19 cellular contexts compared by ENCODE assay signal in genomic region chr12:115355301-115355700, GRCh38.
DNase-seq lines count a peak whose midpoint lies in the region; ATAC-seq, FAIRE-seq and TF ChIP-seq lines count a peak whose summit lies in the region.
"Had no signal": no experiment of that assay in that cellular context is flagged by ENCODE, and none has a peak within 500 bp of the region (broad histone marks: within the 10 kb centered on the region; RNA-seq: fewer than 3 reads in every experiment).

No MANE protein-coding gene starts in this region.

- no peak for TF ChIP-seq POLR2A in A549 (IDR thresholded peaks at IDR 0.05; ENCODE audit: low read length)
- no peak for TF ChIP-seq POLR2A in prostate gland (IDR thresholded peaks at IDR 0.05)

- no peak for TF ChIP-seq RAD21 in A549 (conservative IDR thresholded peaks at IDR 0.05 in 1 of 2, IDR thresholded peaks at IDR 0.05 in 1 of 2)

- peak overlapping the region; percentile 100 for H3K27ac Mint-ChIP-seq in HFFc6
- H3K27ac Mint-ChIP-seq in activated naive CD8-positive, alpha-beta T cell treated with anti-CD3 and anti-CD28 coated beads for 36 hours = no peak overlapping the region

- H3K4me3 Mint-ChIP-seq in HFFc6 = peak overlapping the region; percentile 96
- H3K4me3 Mint-ChIP-seq in activated naive CD8-positive, alpha-beta T cell treated with anti-CD3 and anti-CD28 coated beads for 36 hours = no peak overlapping the region

- no peak for TF ChIP-seq EP300 in A549 (IDR thresholded peaks at IDR 0.05)

- FAIRE-seq in A549 (lab: Jason Lieb, UNC) = peak; percentile 32
- FAIRE-seq: A204.1, HTR-8/SVneo had no signal

- intact Hi-C loops in prostate gland (cut with DNase I) = no loop called here

- H3K27me3 Mint-ChIP-seq in HFFc6 (ENCODE audit: insufficient read depth) = no peaks in the 10 kb centered on the region
- H3K27me3 Mint-ChIP-seq in activated naive CD8-positive, alpha-beta T cell treated with anti-CD3 and anti-CD28 coated beads for 36 hours = peaks cover 5% of the 10 kb centered on the region

- H3K9me3 ChIP-seq in A549 (no peaks in the 10 kb centered on the region), SJSA1 (replicated peaks) (no peaks in the 10 kb centered on the region), prostate gland (no peaks in the 10 kb centered on the region)

- H3K9me3 Mint-ChIP-seq in HFFc6 = no peaks in the 10 kb centered on the region
- no peaks in the 10 kb centered on the region for H3K9me3 Mint-ChIP-seq in activated naive CD8-positive, alpha-beta T cell treated with anti-CD3 and anti-CD28 coated beads for 36 hours

- POLR2A ChIA-PET in A549 (lab: Yijun Ruan, JAX) = no interaction called here

- H3K4me1 ChIP-seq in A549 (peaks cover 13% of the 10 kb centered on the region), SJSA1 (replicated peaks) (peaks cover 15% of the 10 kb centered on the region), prostate gland (replicated peaks) (no peaks in the 10 kb centered on the region)

- ATAC-seq in A549 = no peak
- ATAC-seq in GM19463 (IDR thresholded peaks at IDR 0.05; ENCODE audit: unreplicated experiment) = no peak

- peaks cover 50% of the 10 kb centered on the region for H3K4me1 Mint-ChIP-seq in HFFc6 (ENCODE audit: low read depth)
- H3K4me1 Mint-ChIP-seq in activated naive CD8-positive, alpha-beta T cell treated with anti-CD3 and anti-CD28 coated beads for 36 hours = no peaks in the 10 kb centered on the region

- H3K4me2 ChIP-seq in A549 = no peak overlapping the region

- H3K36me3 ChIP-seq in SJSA1 (no peaks in the 10 kb centered on the region), prostate gland (no peaks in the 10 kb centered on the region)

- no peak for TF ChIP-seq CTCF in A549 (IDR thresholded peaks at IDR 0.05)
- no peak for TF ChIP-seq CTCF in HFFc6 (IDR thresholded peaks at IDR 0.05)
- no peak for TF ChIP-seq CTCF in fibroblast of mammary gland (conservative IDR thresholded peaks at IDR 0.05; ENCODE audit: control insufficient read depth, insufficient read depth, low read depth, low read length)
- no peak for TF ChIP-seq CTCF in prostate gland (IDR thresholded peaks at IDR 0.05)

- H3K4me3 ChIP-seq in A549 (no peak overlapping the region), SJSA1 (no peak overlapping the region), fibroblast of mammary gland (ENCODE audit: control insufficient read depth, low read depth, low read length) (no peak overlapping the region), prostate gland (no peak overlapping the region)
- H3K4me3 ChIP-seq: PC-9 had no signal

- DNase-seq in A549 (ENCODE audit: low read depth in 1 of 2, low spot score in 1 of 2) (no peak), HFFc6 (peak; percentile 30), SJSA1 (ENCODE audit: low read depth in 1 of 2, low spot score in 2 of 2) (no peak), fibroblast of mammary gland (ENCODE audit: low read depth) (peak; percentile 25), prostate gland (ENCODE audit: low spot score) (no peak), 8988T (no peak)
- no peak for DNase-seq in activated naive CD8-positive, alpha-beta T cell treated with anti-CD3 and anti-CD28 coated beads for 36 hours
- DNase-seq: C1 segment of cervical spinal cord, DND-41, H7, MV-4-11, NCI-H1417, NCI-H2029, NCI-H2171 treated with DMSO at 0.1 percent for 48 hours, NCI-H774, PC-9 had no signal

- H3K27me3 ChIP-seq in SJSA1 (replicated peaks) = no peaks in the 10 kb centered on the region
- no peaks in the 10 kb centered on the region for H3K27me3 ChIP-seq in prostate gland (replicated peaks; ENCODE audit: insufficient read depth)

- CTCF ChIA-PET in A549 (lab: Yijun Ruan, JAX) = no interaction called here

- peaks cover 5% of the 10 kb centered on the region; the same call in 1 of the 2 replicates for H3K36me3 Mint-ChIP-seq in HFFc6 (ENCODE audit: low read depth)
- H3K36me3 Mint-ChIP-seq in activated naive CD8-positive, alpha-beta T cell treated with anti-CD3 and anti-CD28 coated beads for 36 hours = no peaks in the 10 kb centered on the region

- peak overlapping the region in 1 of 2 experiments; percentile 91; a peak in 2 of 6 replicates for H3K27ac ChIP-seq in A549
- peak overlapping the region; percentile 90; the same call in 1 of the 2 replicates for H3K27ac ChIP-seq in SJSA1
- H3K27ac ChIP-seq in prostate gland = no peak overlapping the region

- WGBS in A549 (ENCODE audit: missing lambda C conversion rate) = 71% methylated on average over 2 of the region's 2 CpGs
- WGBS in prostate gland = 91% methylated on average over 2 of the region's 2 CpGs

TF ChIP-seq in A549, 52 proteins besides CTCF, POLR2A, EP300 and RAD21:
- TF ChIP-seq HOXB13 (CRISPR knock-in tag; IDR thresholded peaks at IDR 0.05; ENCODE audit: low read depth) (no peak), HEYL (CRISPR knock-in tag; IDR thresholded peaks at IDR 0.05) (no peak), CEBPB (IDR thresholded peaks at IDR 0.05) (no peak), MYC (IDR thresholded peaks at IDR 0.05; ENCODE audit: borderline replicate concordance, low read length) (no peak), TFCP2L1 (CRISPR knock-in tag; IDR thresholded peaks at IDR 0.05) (no peak), RNF2 (IDR thresholded peaks at IDR 0.05; ENCODE audit: borderline replicate concordance, low read depth) (no peak), RCOR1 (IDR thresholded peaks at IDR 0.05; ENCODE audit: low read depth, low read length) (no peak), CBX8 (IDR thresholded peaks at IDR 0.05) (no peak), NFE2L2 (conservative IDR thresholded peaks at IDR 0.05; ENCODE audit: low read length) (no peak), BHLHE40 (IDR thresholded peaks at IDR 0.05; ENCODE audit: low read depth, low read length) (no peak), ZC3H11A (IDR thresholded peaks at IDR 0.05) (no peak), HOXA7 (CRISPR knock-in tag; IDR thresholded peaks at IDR 0.05) (no peak), GATA3 (IDR thresholded peaks at IDR 0.05; ENCODE audit: borderline replicate concordance) (no peak)
- TF ChIP-seq, protein P1, sequence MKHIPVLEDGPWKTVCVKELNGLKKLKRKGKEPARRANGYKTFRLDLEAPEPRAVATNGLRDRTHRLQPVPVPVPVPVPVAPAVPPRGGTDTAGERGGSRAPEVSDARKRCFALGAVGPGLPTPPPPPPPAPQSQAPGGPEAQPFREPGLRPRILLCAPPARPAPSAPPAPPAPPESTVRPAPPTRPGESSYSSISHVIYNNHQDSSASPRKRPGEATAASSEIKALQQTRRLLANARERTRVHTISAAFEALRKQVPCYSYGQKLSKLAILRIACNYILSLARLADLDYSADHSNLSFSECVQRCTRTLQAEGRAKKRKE (CRISPR knock-in tag; IDR thresholded peaks at IDR 0.05; ENCODE audit: low read depth) = no peak

Comparison
In these comparisons a context has a peak if more than half of its experiments do, and no peak if none do; other contexts are left out.
1. DNase-seq: peak in HFFc6 (single experiment) and fibroblast of mammary gland (single experiment); none in A549 (0 of 2), SJSA1 (0 of 2), prostate gland (single experiment), 8988T (single experiment) and activated naive CD8-positive, alpha-beta T cell treated with anti-CD3 and anti-CD28 coated beads for 36 hours (single experiment).